8 cellular contexts compared by ENCODE assay signal in genomic region chr13:114047358-114047881, GRCh38.
DNase-seq lines count a peak whose midpoint lies in the region; ATAC-seq lines count a peak whose summit lies in the region.

No MANE protein-coding gene starts in this region.

- H3K4me3 Mint-ChIP-seq in activated T-helper 1 cell treated with anti-CD3 and anti-CD28 coated beads, Interleukin-12 subunit alpha, Interleukin-12 subunit beta, Interleukin-2, Interleukin-4 antibody, amounts not matched to agents 30 ng/mL and 10 ng/mL and 1 ng/mL, durations not matched to agents 14 hours and 24 hours and 36 hours, result no peak overlapping the region

- DNase-seq in DMS79 treated with DMSO at 0.1 percent for 48 hours (lab: John Stamatoyannopoulos, UW), result peak; percentile 80
- peak; percentile 29 for DNase-seq in NCI-H1105 (lab: John Stamatoyannopoulos, UW)
- DNase-seq in kidney glomerular epithelial cell (lab: John Stamatoyannopoulos, UW), result peak; percentile 87
- DNase-seq in activated gamma-delta T cell treated with Interleukin-2 at 50 U/mL for 16 hours, result no peak
- DNase-seq in GF-D8 (lab: John Stamatoyannopoulos, UW), result no peak
- no peak for DNase-seq in activated T-helper 1 cell treated with anti-CD3 and anti-CD28 coated beads, Interleukin-12 subunit alpha, Interleukin-12 subunit beta, Interleukin-2, Interleukin-4 antibody, amounts not matched to agents 30 ng/mL and 10 ng/mL and 1 ng/mL, durations not matched to agents 14 hours and 24 hours and 36 hours (ENCODE audit: low spot score)
- no peak for DNase-seq in stimulated activated CD4-positive, alpha-beta T cell treated with anti-CD3 and anti-CD28 coated beads, Interleukin-4, amount 100 ng/mL, for 4 hours

- H3K36me3 Mint-ChIP-seq in activated T-helper 1 cell treated with anti-CD3 and anti-CD28 coated beads, Interleukin-12 subunit alpha, Interleukin-12 subunit beta, Interleukin-2, Interleukin-4 antibody, amounts not matched to agents 30 ng/mL and 10 ng/mL and 1 ng/mL, durations not matched to agents 14 hours and 24 hours and 36 hours (ENCODE audit: low read depth), result peaks cover 45% of the 10 kb centered on the region

- no peak overlapping the region for H3K27ac Mint-ChIP-seq in activated T-helper 1 cell treated with anti-CD3 and anti-CD28 coated beads, Interleukin-12 subunit alpha, Interleukin-12 subunit beta, Interleukin-2, Interleukin-4 antibody, amounts not matched to agents 30 ng/mL and 10 ng/mL and 1 ng/mL, durations not matched to agents 14 hours and 24 hours and 36 hours

- no peaks in the 10 kb centered on the region for H3K27me3 Mint-ChIP-seq in activated T-helper 1 cell treated with anti-CD3 and anti-CD28 coated beads, Interleukin-12 subunit alpha, Interleukin-12 subunit beta, Interleukin-2, Interleukin-4 antibody, amounts not matched to agents 30 ng/mL and 10 ng/mL and 1 ng/mL, durations not matched to agents 14 hours and 24 hours and 36 hours (ENCODE audit: insufficient read depth)

- H3K9me3 Mint-ChIP-seq in activated T-helper 1 cell treated with anti-CD3 and anti-CD28 coated beads, Interleukin-12 subunit alpha, Interleukin-12 subunit beta, Interleukin-2, Interleukin-4 antibody, amounts not matched to agents 30 ng/mL and 10 ng/mL and 1 ng/mL, durations not matched to agents 14 hours and 24 hours and 36 hours, result no peaks in the 10 kb centered on the region

- peaks cover 51% of the 10 kb centered on the region for H3K4me1 Mint-ChIP-seq in activated T-helper 1 cell treated with anti-CD3 and anti-CD28 coated beads, Interleukin-12 subunit alpha, Interleukin-12 subunit beta, Interleukin-2, Interleukin-4 antibody, amounts not matched to agents 30 ng/mL and 10 ng/mL and 1 ng/mL, durations not matched to agents 14 hours and 24 hours and 36 hours (ENCODE audit: low read depth)

- intact Hi-C loops in activated T-helper 1 cell treated with anti-CD3 and anti-CD28 coated beads, Interleukin-12 subunit alpha, Interleukin-12 subunit beta, Interleukin-2, Interleukin-4 antibody, amounts not matched to agents 30 ng/mL and 10 ng/mL and 1 ng/mL, durations not matched to agents 14 hours and 24 hours and 36 hours (cut with micrococcal nuclease), result loop anchor here (5.0 kb wide), 1 partner anchor 180 kb away; no protein-coding TSS in a partner anchor

- ATAC-seq in GM21360 (IDR thresholded peaks at IDR 0.05; ENCODE audit: unreplicated experiment), result peak; percentile 82

Comparison
In these comparisons a context has a peak if more than half of its experiments do, and no peak if none do; other contexts are left out.
1. DNase-seq: peak in DMS79 treated with DMSO at 0.1 percent for 48 hours (single experiment), NCI-H1105 (single experiment) and kidney glomerular epithelial cell (single experiment); none in activated gamma-delta T cell treated with Interleukin-2 at 50 U/mL for 16 hours (single experiment), GF-D8 (single experiment), activated T-helper 1 cell treated with anti-CD3 and anti-CD28 coated beads, Interleukin-12 subunit alpha, Interleukin-12 subunit beta, Interleukin-2, Interleukin-4 antibody, amounts not matched to agents 30 ng/mL and 10 ng/mL and 1 ng/mL, durations not matched to agents 14 hours and 24 hours and 36 hours (single experiment) and stimulated activated CD4-positive, alpha-beta T cell treated with anti-CD3 and anti-CD28 coated beads, Interleukin-4, amount 100 ng/mL, for 4 hours (0 of 2).